ENCODE assay signal across 11 cellular contexts in the genomic region with DNA sequence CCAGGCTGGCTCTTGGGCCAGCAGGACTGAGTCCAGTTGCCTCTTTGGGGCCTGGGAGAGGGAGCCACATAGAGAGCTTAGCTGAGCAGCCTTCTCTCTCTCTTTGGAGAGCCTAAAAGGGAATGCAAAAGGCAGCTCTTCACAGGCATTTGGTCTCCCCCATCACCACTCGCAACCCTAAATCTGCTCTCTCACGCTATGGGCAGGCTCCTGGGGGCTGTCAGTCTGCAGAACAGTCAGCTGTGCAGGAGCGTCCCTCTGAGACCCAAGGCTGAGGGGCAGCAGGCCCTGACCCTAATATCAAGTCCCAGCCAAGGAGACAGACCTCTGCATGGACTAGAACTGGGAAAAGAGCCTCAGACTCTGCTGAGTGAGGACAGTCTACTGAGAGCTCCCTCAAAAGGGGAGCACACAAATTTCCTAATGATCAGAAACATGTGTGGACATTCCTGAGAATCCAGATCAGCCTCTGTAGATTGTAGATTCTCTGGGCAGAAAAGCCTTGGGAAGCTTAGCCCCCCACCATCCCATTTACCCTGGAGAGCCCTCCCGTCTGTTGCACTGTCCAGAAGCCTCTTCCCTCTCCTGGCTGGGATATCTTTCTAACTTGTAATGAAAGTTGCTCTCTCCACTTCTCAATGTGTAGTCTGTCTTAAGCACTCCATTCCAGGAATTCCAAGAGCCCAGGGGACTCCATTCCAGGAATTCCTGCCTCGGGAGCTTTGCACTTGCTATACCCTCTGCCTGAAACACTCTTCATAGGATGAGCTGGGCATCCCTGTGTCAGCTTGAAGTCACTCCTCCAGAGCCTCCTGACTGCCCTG.
A peak's percentile ranks its signal among the peaks of the same experiment; 100 is the strongest.
DNase-seq lines count a peak whose midpoint lies in the region; ATAC-seq and TF ChIP-seq lines count a peak whose summit lies in the region.
"Had no signal": no experiment of that assay in that cellular context is flagged by ENCODE, and none has a peak within 500 bp of the region (broad histone marks: within the 10 kb centered on the region; RNA-seq: fewer than 3 reads in every experiment).

No MANE protein-coding gene starts in this region.

- peaks cover 4% of the 10 kb centered on the region for H3K4me1 ChIP-seq in hepatocyte (ENCODE audit: insufficient read depth)

- no peaks in the 10 kb centered on the region for H3K9me3 ChIP-seq in hepatocyte (ENCODE audit: low read depth)

- DNase-seq in G401 (ENCODE audit: low spot score) = peak; percentile 53
- peak; percentile 30 for DNase-seq in SK-MEL-5 (ENCODE audit: low read depth, low spot score)
- peak; percentile 18 for DNase-seq in fibroblast of villous mesenchyme (ENCODE audit: low read depth)
- DNase-seq in non-pigmented ciliary epithelial cell (ENCODE audit: low read depth) = peak; percentile 26
- no peak for DNase-seq in DMS 273 (lab: John Stamatoyannopoulos, UW; ENCODE audit: unreplicated experiment)
- DNase-seq in hepatocyte (ENCODE audit: low spot score) = no peak
- no peak for DNase-seq in naive thymus-derived CD8-positive, alpha-beta T cell
- DNase-seq: KG1 had no signal

- H3K9me3 Mint-ChIP-seq in naive thymus-derived CD8-positive, alpha-beta T cell = no peaks in the 10 kb centered on the region
- H3K9me3 Mint-ChIP-seq: stimulated activated memory B cell treated with anti-CD40 and anti-IgM and Interleukin-4, amounts not matched to agents 10 μg/mL and 1 μg/mL and 100 μg/mL, for 72 hours had no signal

- H3K4me2 ChIP-seq in hepatocyte = no peak overlapping the region

- peaks cover 5 to 20% (median 14%) of the 10 kb centered on the region in 4 donors for H3K4me1 Mint-ChIP-seq in naive thymus-derived CD8-positive, alpha-beta T cell
- H3K4me1 Mint-ChIP-seq: stimulated activated memory B cell treated with anti-CD40 and anti-IgM and Interleukin-4, amounts not matched to agents 10 μg/mL and 1 μg/mL and 100 μg/mL, for 72 hours had no signal

- H4K20me1 ChIP-seq in hepatocyte (ENCODE audit: insufficient read depth, poor library complexity, severe bottlenecking) = no peaks in the 10 kb centered on the region

- in situ Hi-C loops in G401 (cut with HindIII; ENCODE audit: low sequenced_read_pairs) (no loop called here), SK-MEL-5 (cut with HindIII; ENCODE audit: low pct_unique_long_range_greater_than_20kb, low sequenced_read_pairs) (no loop called here)

- peaks cover 3 to 36% (median 5%) of the 10 kb centered on the region in 5 donors for H3K27me3 Mint-ChIP-seq in naive thymus-derived CD8-positive, alpha-beta T cell

- H3K27ac ChIP-seq in hepatocyte = no peak overlapping the region
- H3K27ac ChIP-seq: VCaP had no signal

- no peak for TF ChIP-seq CTCF in fibroblast of villous mesenchyme (IDR thresholded peaks at IDR 0.05; ENCODE audit: insufficient read depth, low read depth, low read length)
- no peak for TF ChIP-seq CTCF in hepatocyte (IDR thresholded peaks at IDR 0.05; ENCODE audit: poor library complexity)

- no peak overlapping the region for H3K4me3 Mint-ChIP-seq in naive thymus-derived CD8-positive, alpha-beta T cell
- H3K4me3 Mint-ChIP-seq: stimulated activated memory B cell treated with anti-CD40 and anti-IgM and Interleukin-4, amounts not matched to agents 10 μg/mL and 1 μg/mL and 100 μg/mL, for 72 hours had no signal

- H3K36me3 ChIP-seq in hepatocyte (replicated peaks; ENCODE audit: insufficient read depth, low read depth) = no peaks in the 10 kb centered on the region

- no peaks in the 10 kb centered on the region for H3K27me3 ChIP-seq in hepatocyte

- H3K79me2 ChIP-seq in hepatocyte = no peaks in the 10 kb centered on the region

- POLR2A ChIA-PET in naive thymus-derived CD8-positive, alpha-beta T cell (lab: Charles Lee) = no interaction called here

- H2AFZ ChIP-seq in hepatocyte = no peak overlapping the region

- H3K36me3 Mint-ChIP-seq in naive thymus-derived CD8-positive, alpha-beta T cell = no peaks in the 10 kb centered on the region
- H3K36me3 Mint-ChIP-seq: stimulated activated memory B cell treated with anti-CD40 and anti-IgM and Interleukin-4, amounts not matched to agents 10 μg/mL and 1 μg/mL and 100 μg/mL, for 72 hours had no signal

- ATAC-seq in HG03457 (IDR thresholded peaks at IDR 0.05; ENCODE audit: unreplicated experiment) = no peak
- no peak for ATAC-seq in naive thymus-derived CD8-positive, alpha-beta T cell

- H3K4me3 ChIP-seq in fibroblast of villous mesenchyme (ENCODE audit: low read depth, low read length) = no peak overlapping the region
- H3K4me3 ChIP-seq in hepatocyte = no peak overlapping the region

- peak overlapping the region in 2 of 10 donors; percentile 11 to 38 for H3K27ac Mint-ChIP-seq in naive thymus-derived CD8-positive, alpha-beta T cell
- H3K27ac Mint-ChIP-seq: stimulated activated memory B cell treated with anti-CD40 and anti-IgM and Interleukin-4, amounts not matched to agents 10 μg/mL and 1 μg/mL and 100 μg/mL, for 72 hours had no signal

- WGBS in hepatocyte (ENCODE audit: low lambda C conversion rate, missing lambda C conversion rate) = 60% methylated on average over 5 of the region's 5 CpGs

- H3K9me2 ChIP-seq in hepatocyte (replicated peaks; ENCODE audit: insufficient read depth) = no peaks in the 10 kb centered on the region

Comparison
In these comparisons a context has a peak if more than half of its experiments do, and no peak if none do; other contexts are left out.
1. DNase-seq: peak in G401 (single experiment), SK-MEL-5 (single experiment), fibroblast of villous mesenchyme (single experiment) and non-pigmented ciliary epithelial cell (single experiment); none in DMS 273 (single experiment), hepatocyte (single experiment) and naive thymus-derived CD8-positive, alpha-beta T cell (0 of 10).